20 cellular contexts compared by ENCODE assay signal in genomic region chr5:116142495-116142894, GRCh38. TPM values are rescaled to one million over a fixed set of nuclear protein-coding genes. Genes with fewer than 3 reads are reported as not detected.
DNase-seq lines count a peak whose midpoint lies in the region; ATAC-seq, FAIRE-seq and TF ChIP-seq lines count a peak whose summit lies in the region.
"Had no signal": no experiment of that assay in that cellular context is flagged by ENCODE, and none has a peak within 500 bp of the region (broad histone marks: within the 10 kb centered on the region; RNA-seq: fewer than 3 reads in every experiment).

No MANE protein-coding gene starts in this region.

- no peaks in the 10 kb centered on the region for H3K9me2 ChIP-seq in SU-DHL-6 (replicated peaks; ENCODE audit: insufficient read depth, low read length)

- no peak for TF ChIP-seq EP300 in suprapubic skin (IDR thresholded peaks at IDR 0.05)

- peaks cover 3% of the 10 kb centered on the region for H3K4me1 Mint-ChIP-seq in progenitor cell of endocrine pancreas (ENCODE audit: low read depth)

- H3K4me1 ChIP-seq in suprapubic skin = no peaks in the 10 kb centered on the region
- H3K4me1 ChIP-seq: HAP-1 had no signal

- no peak for TF ChIP-seq POLR2A in suprapubic skin (IDR thresholded peaks at IDR 0.05)

- no peaks in the 10 kb centered on the region for H4K20me1 ChIP-seq in SU-DHL-6 (ENCODE audit: low read depth, low read length)
- H4K20me1 ChIP-seq: BLaER1 had no signal

- ATAC-seq in GM19397 (IDR thresholded peaks at IDR 0.05; ENCODE audit: unreplicated experiment) (no peak), HG02973 (IDR thresholded peaks at IDR 0.05; ENCODE audit: unreplicated experiment) (no peak)
- ATAC-seq: A549, K562 had no signal

- H3F3A ChIP-seq in SU-DHL-6 (ENCODE audit: insufficient read depth) = peaks cover under 1% of the 10 kb centered on the region; the same call in 1 of the 2 replicates

- WGBS in suprapubic skin = 95% methylated on average over 3 of the region's 3 CpGs

- no peak overlapping the region for H3K4me3 Mint-ChIP-seq in progenitor cell of endocrine pancreas (ENCODE audit: low read depth)
- H3K4me3 Mint-ChIP-seq: CD8-positive, alpha-beta memory T cell had no signal

- no peaks in the 10 kb centered on the region for H3K9me3 Mint-ChIP-seq in progenitor cell of endocrine pancreas (ENCODE audit: low read depth)
- H3K9me3 Mint-ChIP-seq: CD8-positive, alpha-beta memory T cell had no signal

- H3K27ac Mint-ChIP-seq in progenitor cell of endocrine pancreas = no peak overlapping the region
- H3K27ac Mint-ChIP-seq: CD8-positive, alpha-beta memory T cell had no signal

- no peaks in the 10 kb centered on the region for H3K36me3 Mint-ChIP-seq in progenitor cell of endocrine pancreas (ENCODE audit: insufficient read depth)

- H2AFZ ChIP-seq in SU-DHL-6 (ENCODE audit: low read depth, low read length, severe bottlenecking) = no peak overlapping the region

- H3K27me3 ChIP-seq in SU-DHL-6 (ENCODE audit: low read length) (no peaks in the 10 kb centered on the region), suprapubic skin (no peaks in the 10 kb centered on the region)
- H3K27me3 ChIP-seq: BLaER1 had no signal

- H3K79me2 ChIP-seq in SU-DHL-6 (ENCODE audit: insufficient read depth, low read length) = no peaks in the 10 kb centered on the region

- no peaks in the 10 kb centered on the region for H3K9me3 ChIP-seq in SU-DHL-6 (ENCODE audit: insufficient read depth, low read length)
- no peaks in the 10 kb centered on the region for H3K9me3 ChIP-seq in suprapubic skin
- H3K9me3 ChIP-seq: A549, BLaER1, HAP-1 had no signal

- DNase-seq in GM19239 (ENCODE audit: insufficient read length, low spot score) (no peak), fibroblast of mammary gland (ENCODE audit: low read depth) (no peak), progenitor cell of endocrine pancreas (ENCODE audit: low spot score, unreplicated experiment) (no peak), suprapubic skin (ENCODE audit: low spot score in 2 of 2) (no peak), activated gamma-delta T cell (lab: John Stamatoyannopoulos, UW) (no peak)
- DNase-seq: CD8-positive, alpha-beta memory T cell; DMS79; NCI-H1105 treated with DMSO at 0.1 percent for 48 hours; NCI-H1694; NCI-H510A; NCI-H82; SHP77 had no signal

- H3K27ac ChIP-seq in SU-DHL-6 (ENCODE audit: low read depth, low read length) (no peak overlapping the region), suprapubic skin (no peak overlapping the region)
- H3K27ac ChIP-seq: A549, BLaER1, SK-N-MC had no signal

- no peaks in the 10 kb centered on the region for H3K27me3 Mint-ChIP-seq in progenitor cell of endocrine pancreas
- H3K27me3 Mint-ChIP-seq: CD8-positive, alpha-beta memory T cell had no signal

- no peaks in the 10 kb centered on the region for H3K36me3 ChIP-seq in SU-DHL-6 (ENCODE audit: low read length)
- no peaks in the 10 kb centered on the region for H3K36me3 ChIP-seq in suprapubic skin
- H3K36me3 ChIP-seq: BLaER1, HAP-1 had no signal

- H3K4me3 ChIP-seq in SU-DHL-6 (ENCODE audit: insufficient read depth, low read length, poor library complexity, severe bottlenecking) (no peak overlapping the region), fibroblast of mammary gland (ENCODE audit: control insufficient read depth, low read depth, low read length) (no peak overlapping the region), suprapubic skin (no peak overlapping the region)
- H3K4me3 ChIP-seq: A549, BLaER1, HAP-1, K562, SK-N-MC had no signal

- TF ChIP-seq CTCF in SU-DHL-6 (IDR thresholded peaks at IDR 0.05; ENCODE audit: insufficient read depth, low read length, poor library complexity, severe bottlenecking) (peak; percentile 9), fibroblast of mammary gland (conservative IDR thresholded peaks at IDR 0.05; ENCODE audit: control insufficient read depth, insufficient read depth, low read depth, low read length) (peak; percentile 1), progenitor cell of endocrine pancreas (IDR thresholded peaks at IDR 0.05; ENCODE audit: unreplicated experiment) (peak; percentile 28), suprapubic skin (IDR thresholded peaks at IDR 0.05) (no peak)

- no peak overlapping the region for H3K4me2 ChIP-seq in SU-DHL-6 (ENCODE audit: low read depth, low read length, poor library complexity, severe bottlenecking)
- H3K4me2 ChIP-seq: A549, BLaER1 had no signal

- H3K9ac ChIP-seq in SU-DHL-6 (ENCODE audit: low read length) = no peak overlapping the region
- H3K9ac ChIP-seq: BLaER1 had no signal

- peak; percentile 57 for FAIRE-seq in GM19239 (lab: Jason Lieb, UNC)
- FAIRE-seq: A549, K562 had no signal

RNA-seq across cellular contexts. Expression of gene COMMD10, which starts 57.7 kb away (rescaled TPM):
- total RNA-seq in progenitor cell of endocrine pancreas (30.9 and 31.6 TPM in 2 replicates), suprapubic skin (10 to 100 TPM; 18.4 to 50.6 (median 22.7) TPM)

Comparison
In these comparisons a context has a peak if more than half of its experiments do, and no peak if none do; other contexts are left out.
1. CTCF ChIP-seq: peak in SU-DHL-6 (single experiment), fibroblast of mammary gland (single experiment) and progenitor cell of endocrine pancreas (single experiment); none in suprapubic skin (0 of 2).